In the genomic region with DNA sequence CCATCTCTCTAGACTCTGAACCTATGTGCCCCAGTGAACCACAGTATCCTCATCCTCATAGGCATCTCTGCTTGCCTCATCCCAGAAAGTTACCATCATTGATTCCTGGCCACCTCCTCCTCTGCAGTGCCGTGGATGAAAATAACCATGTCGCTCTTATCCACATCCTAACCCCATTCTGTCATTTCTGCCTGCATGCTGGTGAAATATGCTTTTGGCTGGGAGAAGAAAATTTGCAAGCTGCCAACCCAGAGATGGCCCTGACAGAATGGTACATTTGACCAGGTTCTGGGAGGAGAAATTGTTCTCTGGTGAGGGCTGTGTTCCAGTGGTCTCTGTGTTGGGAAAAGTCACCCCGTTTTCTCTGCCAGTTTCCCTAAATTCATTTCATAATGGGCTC, we compare ENCODE assay signal across 30 cellular contexts.
"Had no signal": no experiment of that assay in that cellular context is flagged by ENCODE, and none has a peak within 500 bp of the region (broad histone marks: within the 10 kb centered on the region; RNA-seq: fewer than 3 reads in every experiment).

No MANE protein-coding gene starts in this region.

- H3K27ac ChIP-seq: adrenal gland, ascending aorta, body of pancreas, brain microvascular endothelial cell, breast epithelium, cardiac muscle cell had no signal

- H3K9me3 ChIP-seq: adrenal gland, ascending aorta, body of pancreas, breast epithelium had no signal

- DNase-seq: activated effector memory CD4-positive, alpha-beta T cell treated with anti-CD3 and anti-CD28 coated beads, Interleukin-2, amount 50 U/mL, for 16 hours; activated effector memory CD4-positive, alpha-beta T cell treated with Interleukin-2 at 50 U/mL for 16 hours; activated gamma-delta T cell; activated gamma-delta T cell treated with Interleukin-2 at 50 U/mL for 16 hours; activated naive CD4-positive, alpha-beta T cell; activated naive CD4-positive, alpha-beta T cell treated with anti-CD3 and anti-CD28 coated beads for 36 hours; activated naive CD4-positive, alpha-beta T cell treated with anti-CD3 and anti-CD28 coated beads, Interleukin-2, amount 10 ng/mL, durations not matched to agents 7 days and 5 days; activated naive CD4-positive, alpha-beta T cell treated with anti-CD3 and anti-CD28 coated beads, Interleukin-2, amount 50 U/mL, for 16 hours; activated naive CD4-positive, alpha-beta T cell treated with Interleukin-2 at 50 U/mL for 16 hours; activated naive CD8-positive, alpha-beta T cell treated with anti-CD3 and anti-CD28 coated beads for 36 hours; activated naive CD8-positive, alpha-beta T cell treated with anti-CD3 and anti-CD28 coated beads, Interleukin-2, amount 10 ng/mL, durations not matched to agents 7 days and 5 days; activated naive CD8-positive, alpha-beta T cell treated with anti-CD3 and anti-CD28 coated beads, Interleukin-2, amount 50 U/mL, for 24 hours; activated T-cell treated with anti-CD3 and anti-CD28 coated beads for 4 hours; activated T-cell treated with anti-CD3 and anti-CD28 coated beads, Interleukin-2, amount 50 U/mL, for 1 hour; activated T-cell treated with anti-CD3 and anti-CD28 coated beads, Interleukin-2, amount 50 U/mL, for 24 hours; activated T-cell treated with anti-CD3 and anti-CD28 coated beads, Interleukin-2, amount 50 U/mL, for 4 hours; activated T-cell treated with anti-CD3 and anti-CD28 coated beads, Interleukin-2, amount 50 U/mL, for 48 hours; activated T-cell treated with anti-CD3 and anti-CD28 coated beads, Interleukin-2, amount 50 U/mL, for 72 hours; adrenal gland; amniotic stem cell; amygdala; anterior cingulate cortex; aorta; body of pancreas; brain microvascular endothelial cell; central memory CD4-positive, alpha-beta T cell; cerebellar nuclear complex had no signal

- H3K36me3 ChIP-seq: adrenal gland, ascending aorta, brain microvascular endothelial cell, breast epithelium, cardiac muscle cell had no signal

- H3K27me3 ChIP-seq: adrenal gland, ascending aorta, body of pancreas, brain microvascular endothelial cell, breast epithelium, cardiac muscle cell had no signal

- H3K4me1 ChIP-seq: adrenal gland, ascending aorta, body of pancreas, breast epithelium had no signal

- H3K4me3 ChIP-seq: adrenal gland, ascending aorta, body of pancreas, breast epithelium, cardiac muscle cell had no signal
